ENCODE assay signal across 21 cellular contexts in the genomic region with DNA sequence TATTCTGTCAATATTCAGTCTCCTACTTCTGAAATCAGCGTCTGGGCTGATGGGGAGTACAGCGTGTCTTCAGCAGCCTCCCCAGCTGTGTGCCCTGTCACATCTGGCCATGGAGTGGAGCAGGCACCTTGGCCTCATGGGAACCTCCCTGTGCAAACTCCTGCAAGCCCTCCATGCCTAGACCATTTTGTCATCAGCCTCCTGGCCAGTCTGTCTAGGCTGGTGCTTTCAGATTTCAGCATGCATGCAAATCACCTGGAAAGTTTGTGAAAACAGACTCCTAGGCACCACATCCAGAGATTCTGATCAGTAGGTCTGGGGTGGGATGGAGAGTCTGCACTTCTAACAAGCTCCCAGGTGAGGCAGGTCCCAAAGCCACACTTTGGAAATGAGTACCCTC. TPM values are rescaled to one million over a fixed set of nuclear protein-coding genes. Genes with fewer than 3 reads are reported as not detected.
DNase-seq lines count a peak whose midpoint lies in the region; ATAC-seq, FAIRE-seq and TF ChIP-seq lines count a peak whose summit lies in the region.
"Had no signal": no experiment of that assay in that cellular context is flagged by ENCODE, and none has a peak within 500 bp of the region (broad histone marks: within the 10 kb centered on the region; RNA-seq: fewer than 3 reads in every experiment).

No MANE protein-coding gene starts in this region.

- peaks cover 13% of the 10 kb centered on the region for H3K4me1 Mint-ChIP-seq in activated naive CD8-positive, alpha-beta T cell treated with anti-CD3 and anti-CD28 coated beads, Interleukin-2, amount 50 U/mL, for 24 hours
- H3K4me1 Mint-ChIP-seq in activated naive CD8-positive, alpha-beta T cell treated with anti-CD3 and anti-CD28 coated beads for 36 hours, result peaks cover 10% of the 10 kb centered on the region
- H3K4me1 Mint-ChIP-seq: CD14-positive monocyte had no signal

- H3K4me2 ChIP-seq in K562 (ENCODE audit: insufficient read depth, low read length), result no peak overlapping the region
- no peak overlapping the region for H3K4me2 ChIP-seq in trophoblast cell (ENCODE audit: low read length)
- H3K4me2 ChIP-seq: KMS-11 had no signal

- intact Hi-C loops in K562 (cut with micrococcal nuclease), result loop anchor here (5.0 kb wide), 1 partner anchor 35 kb away; no protein-coding TSS in a partner anchor
- intact Hi-C loops in mucosa of descending colon (cut with DNase I, micrococcal nuclease), result no loop called here

- TF ChIP-seq EP300 in K562 (IDR thresholded peaks at IDR 0.05; ENCODE audit: low read length), result no peak

- H4K91ac ChIP-seq in trophoblast cell (ENCODE audit: low read depth, low read length), result no peak overlapping the region

- no peak overlapping the region for H3K4me3 Mint-ChIP-seq in activated naive CD8-positive, alpha-beta T cell treated with anti-CD3 and anti-CD28 coated beads, Interleukin-2, amount 50 U/mL, for 24 hours
- no peak overlapping the region for H3K4me3 Mint-ChIP-seq in activated naive CD8-positive, alpha-beta T cell treated with anti-CD3 and anti-CD28 coated beads for 36 hours
- H3K4me3 Mint-ChIP-seq: CD14-positive monocyte had no signal

- no peak overlapping the region for H3K9ac ChIP-seq in K562 (ENCODE audit: insufficient read depth in 1 of 2, low read depth in 2 of 2, low read length in 2 of 2)
- H3K9ac ChIP-seq in trophoblast cell (ENCODE audit: low read length), result no peak overlapping the region
- H3K9ac ChIP-seq: KMS-11 had no signal

- TF ChIP-seq RAD21 in K562 (CRISPR knock-in tag; conservative IDR thresholded peaks at IDR 0.05 in 1 of 2, IDR thresholded peaks at IDR 0.05 in 1 of 2), result no peak

- no peaks in the 10 kb centered on the region for H3K79me1 ChIP-seq in trophoblast cell (ENCODE audit: low read length)

- H3K4ac ChIP-seq in trophoblast cell (ENCODE audit: low read depth, low read length), result no peak overlapping the region

- no peak for TF ChIP-seq POLR2A in K562 (conservative IDR thresholded peaks at IDR 0.05)

- H3K4me1 ChIP-seq in K562 (replicated peaks in 1 of 2; ENCODE audit: control insufficient read depth in 2 of 2, insufficient read depth in 2 of 2, low read length in 2 of 2) (peaks cover 3 to 10% of the 10 kb centered on the region in 2 experiments), trophoblast cell (ENCODE audit: control insufficient read depth in 1 of 2, insufficient read depth in 2 of 2, low read length in 2 of 2) (peaks cover 0 to 7% of the 10 kb centered on the region in 2 experiments), mucosa of descending colon (ENCODE audit: low read depth) (no peaks in the 10 kb centered on the region)

- H3K27me3 ChIP-seq in K562 (ENCODE audit: control insufficient read depth in 2 of 2, insufficient read depth in 2 of 2, low read length in 2 of 2) (peaks cover 8 to 20% of the 10 kb centered on the region in 2 experiments), trophoblast cell (ENCODE audit: insufficient read depth, low read length) (no peaks in the 10 kb centered on the region)
- H3K27me3 ChIP-seq: SJSA1 had no signal

- TF ChIP-seq CTCF in K562 (IDR thresholded peaks at IDR 0.05 in 2 of 3, conservative IDR thresholded peaks at IDR 0.05 in 1 of 3; ENCODE audit: insufficient read depth in 2 of 3, low read depth in 1 of 3, low read length in 3 of 3) (no peak), mucosa of descending colon (IDR thresholded peaks at IDR 0.05) (no peak), GM10248 (IDR thresholded peaks at IDR 0.05; ENCODE audit: control extremely low read depth, extremely low read depth, low read depth, missing control alignments) (no peak)

- no peak overlapping the region for H2BK5ac ChIP-seq in trophoblast cell (ENCODE audit: low read depth, low read length, poor library complexity)

- H3K9me3 ChIP-seq in K562 (replicated peaks; ENCODE audit: control insufficient read depth, insufficient read depth, low read depth, low read length), result no peaks in the 10 kb centered on the region
- H3K9me3 ChIP-seq in trophoblast cell (ENCODE audit: insufficient read depth, low read depth, low read length), result no peaks in the 10 kb centered on the region
- H3K9me3 ChIP-seq in mucosa of descending colon, result no peaks in the 10 kb centered on the region
- H3K9me3 ChIP-seq: SJSA1 had no signal

- H4K8ac ChIP-seq in trophoblast cell (ENCODE audit: low read depth, low read length), result no peak overlapping the region

- H3K4me3 ChIP-seq in K562, result no peak overlapping the region
- no peak overlapping the region for H3K4me3 ChIP-seq in trophoblast cell (ENCODE audit: low read depth, low read length)
- H3K4me3 ChIP-seq in mucosa of descending colon, result no peak overlapping the region
- H3K4me3 ChIP-seq: SJSA1 had no signal

- H3K23ac ChIP-seq in trophoblast cell (ENCODE audit: low read length), result no peak overlapping the region

- H3K27me3 Mint-ChIP-seq in activated naive CD8-positive, alpha-beta T cell treated with anti-CD3 and anti-CD28 coated beads, Interleukin-2, amount 50 U/mL, for 24 hours, result no peaks in the 10 kb centered on the region
- H3K27me3 Mint-ChIP-seq in activated naive CD8-positive, alpha-beta T cell treated with anti-CD3 and anti-CD28 coated beads for 36 hours, result peaks cover 6% of the 10 kb centered on the region

- no peak overlapping the region for H4K12ac ChIP-seq in trophoblast cell (ENCODE audit: low read depth, low read length)

- BruUV-seq in K562 (replicated peaks; lab: Mats Ljungman, UMichigan), result no TSS peak

- POLR2A ChIA-PET in K562 (lab: Yijun Ruan, JAX), result interaction anchor here (0.6 to 1.1 kb wide), 3 partner anchors 9 to 26 kb away, joined by 3 to 5 read pairs (median 4); partner anchors contain the start of gene CCSER2
- POLR2A ChIA-PET in GM10248 (lab: Yijun Ruan, JAX), result no interaction called here

- H2AK5ac ChIP-seq in trophoblast cell (ENCODE audit: low read length), result no peak overlapping the region

- H3K9me3 Mint-ChIP-seq in activated naive CD8-positive, alpha-beta T cell treated with anti-CD3 and anti-CD28 coated beads, Interleukin-2, amount 50 U/mL, for 24 hours, result peaks cover 4% of the 10 kb centered on the region
- H3K9me3 Mint-ChIP-seq in activated naive CD8-positive, alpha-beta T cell treated with anti-CD3 and anti-CD28 coated beads for 36 hours, result no peaks in the 10 kb centered on the region

- H3K9me1 ChIP-seq in K562 (ENCODE audit: control insufficient read depth, insufficient read depth, low read length), result no peaks in the 10 kb centered on the region

- H3K27ac ChIP-seq in K562 (ENCODE audit: extremely low read depth, low read depth, low read length) (no peak overlapping the region), trophoblast cell (ENCODE audit: low read depth, low read length) (peak overlapping the region; percentile 14)
- H3K27ac ChIP-seq: KMS-11, SJSA1 had no signal

- H3K36me3 ChIP-seq in K562 (ENCODE audit: control insufficient read depth, insufficient read depth, low read length), result no peaks in the 10 kb centered on the region
- no peaks in the 10 kb centered on the region for H3K36me3 ChIP-seq in trophoblast cell (ENCODE audit: control insufficient read depth in 1 of 2, insufficient read depth in 2 of 2, low read length in 2 of 2)
- H3K36me3 ChIP-seq in mucosa of descending colon (ENCODE audit: low read depth), result no peaks in the 10 kb centered on the region
- H3K36me3 ChIP-seq: SJSA1 had no signal

- CTCF ChIA-PET in K562 (lab: Yijun Ruan, JAX; ENCODE audit: low intra/inter-chr PET ratio), result no interaction called here
- CTCF ChIA-PET in GM10248 (lab: Yijun Ruan, JAX), result interaction anchor here (0.9 to 1.6 kb wide), 5 partner anchors 13 to 235 kb away, joined by 3 to 5 read pairs (median 3); no protein-coding TSS in a partner anchor

- in situ Hi-C loops in K562 (cut with MboI), result no loop called here

- no peak for FAIRE-seq in K562 (lab: Jason Lieb, UNC)
- FAIRE-seq: GM19239, HepG2 had no signal

- H2BK12ac ChIP-seq in trophoblast cell (ENCODE audit: low read length), result no peak overlapping the region

- H3K36me3 Mint-ChIP-seq in activated naive CD8-positive, alpha-beta T cell treated with anti-CD3 and anti-CD28 coated beads, Interleukin-2, amount 50 U/mL, for 24 hours (ENCODE audit: low read depth), result no peaks in the 10 kb centered on the region
- no peaks in the 10 kb centered on the region for H3K36me3 Mint-ChIP-seq in activated naive CD8-positive, alpha-beta T cell treated with anti-CD3 and anti-CD28 coated beads for 36 hours
- H3K36me3 Mint-ChIP-seq: CD14-positive monocyte had no signal

- ATAC-seq in activated naive CD8-positive, alpha-beta T cell treated with anti-CD3 and anti-CD28 coated beads, Interleukin-2, amount 50 U/mL, for 24 hours, result peak; percentile 31
- peak; percentile 63 for ATAC-seq in K562
- ATAC-seq in mucosa of descending colon, result no peak
- ATAC-seq: HepG2, Right ventricle myocardium inferior had no signal

- DNase-seq in activated naive CD8-positive, alpha-beta T cell treated with anti-CD3 and anti-CD28 coated beads, Interleukin-2, amount 50 U/mL, for 24 hours, result no peak
- DNase-seq in activated naive CD8-positive, alpha-beta T cell treated with anti-CD3 and anti-CD28 coated beads for 36 hours, result no peak
- DNase-seq in K562 (ENCODE audit: extremely low read depth in 1 of 4, low spot score in 3 of 4), result no peak
- peak; percentile 58 to 62 for DNase-seq in trophoblast cell
- DNase-seq in C1 segment of cervical spinal cord (lab: John Stamatoyannopoulos, UW), result no peak
- no peak for DNase-seq in mucosa of descending colon
- no peak for DNase-seq in GM10248 (ENCODE audit: extremely low spot score)
- DNase-seq: GDM1, NCI-H1105, NCI-H1694, NCI-H2081, NCI-H2171 treated with DMSO at 0.1 percent for 48 hours, OCI-M1 had no signal

- no peak overlapping the region for H3K27ac Mint-ChIP-seq in activated naive CD8-positive, alpha-beta T cell treated with anti-CD3 and anti-CD28 coated beads, Interleukin-2, amount 50 U/mL, for 24 hours
- H3K27ac Mint-ChIP-seq in activated naive CD8-positive, alpha-beta T cell treated with anti-CD3 and anti-CD28 coated beads for 36 hours, result no peak overlapping the region
- H3K27ac Mint-ChIP-seq: CD14-positive monocyte had no signal

- H3K14ac ChIP-seq in trophoblast cell (ENCODE audit: low read length), result no peak overlapping the region

- 0% methylated on average over 2 of the region's 2 CpGs for WGBS in K562 (ENCODE audit: insufficient coverage, low coverage, missing lambda C conversion rate)
- WGBS in trophoblast cell (ENCODE audit: extremely low coverage, insufficient coverage, insufficient read length), result no CpG with 5 or more reads among the region's 2 CpGs

- H2BK120ac ChIP-seq in trophoblast cell (ENCODE audit: insufficient read depth, low read length, poor library complexity), result no peak overlapping the region

- no peaks in the 10 kb centered on the region for H3K79me2 ChIP-seq in K562 (ENCODE audit: control insufficient read depth, insufficient read depth, low read length)
- no peaks in the 10 kb centered on the region for H3K79me2 ChIP-seq in trophoblast cell (ENCODE audit: control insufficient read depth, insufficient read depth, low read length, poor library complexity)

- H3K18ac ChIP-seq in trophoblast cell (ENCODE audit: low read length), result no peak overlapping the region

- no peak overlapping the region for H2AFZ ChIP-seq in K562 (ENCODE audit: low read depth, low read length)
- H2AFZ ChIP-seq in trophoblast cell (ENCODE audit: insufficient read depth, low read length, poor library complexity), result no peak overlapping the region

- no peaks in the 10 kb centered on the region; the same call in 1 of the 2 replicates for H4K20me1 ChIP-seq in K562 (replicated peaks; ENCODE audit: control insufficient read depth, insufficient read depth, low read length)

RNA-seq across cellular contexts. Expression of gene CCSER2, which starts 26.2 kb away (rescaled TPM):
- 10 to 100 TPM; 42.4 to 43.8 TPM for total RNA-seq in activated naive CD8-positive, alpha-beta T cell treated with anti-CD3 and anti-CD28 coated beads for 36 hours
- 14.7 and 55.1 TPM in 2 replicates for total RNA-seq in K562 (2011; cell fraction: chromatin; rRNA removed; ENCODE audit: low replicate concordance)
- 6.0 and 8.9 TPM in 2 replicates for total RNA-seq in K562 (2011; cell fraction: nucleolus; rRNA removed)
- 11.3 and 12.2 TPM in 2 replicates for total RNA-seq in K562 (2011; cell fraction: nucleoplasm; rRNA removed)
- total RNA-seq in K562 (2014; rRNA removed) (5.6 and 6.7 TPM in 2 replicates), K562 (2014; rRNA removed; fragmentation: Illumina TruSeq; extraction: Trizol) (12.0 and 13.9 TPM in 2 replicates), K562 (2015; rRNA removed; fragmentation: Illumina TruSeq; extraction: Trizol) (11.6 and 13.1 TPM in 2 replicates), K562 (2021) (14.1 and 15.1 TPM in 2 replicates), mucosa of descending colon (100 to 1,000 TPM in 1 of 3 donors, 10 to 100 TPM in 2; 30.2 to 118 (median 48.3) TPM)
- polyA plus RNA-seq in K562 (2011; rRNA removed) (14.8 and 16.7 TPM in 2 replicates), K562 (2014; fragmentation: Illumina TruSeq; extraction: Trizol) (7.0 and 9.7 TPM in 2 replicates), K562 (2014; fragmentation: Nextera tagmentation; extraction: Ambion mirVana) (1 to 10 TPM; 2.7 to 2.9 TPM), K562 (2014; rRNA removed) (3.1 and 4.0 TPM in 2 replicates)
- polyA plus RNA-seq in K562 (2011; cell fraction: cytosol; rRNA removed), result 3.2 and 6.6 TPM in 2 replicates
- polyA plus RNA-seq in K562 (2011; cell fraction: nucleus; rRNA removed), result 4.8 and 9.8 TPM in 2 replicates
- polyA plus RNA-seq in K562 (2012), result 5.9 and 7.7 TPM in 2 replicates
- 31.4 and 46.2 TPM in 2 replicates for polyA minus RNA-seq in K562 (2011; rRNA and poly(A)+ RNA removed)
- polyA minus RNA-seq in K562 (2011; cell fraction: cytosol; rRNA and poly(A)+ RNA removed), result 10.7 and 26.6 TPM in 2 replicates
- polyA minus RNA-seq in K562 (2011; cell fraction: nucleus; rRNA and poly(A)+ RNA removed), result 18.3 and 50.9 TPM in 2 replicates
- polyA plus RNA-seq in trophoblast cell (2013), result 148 and 154 TPM in 2 replicates

RNA-seq across cellular contexts. Expression of gene RGR, which starts 57.4 kb away (rescaled TPM):
- total RNA-seq in activated naive CD8-positive, alpha-beta T cell treated with anti-CD3 and anti-CD28 coated beads for 36 hours, result not detected
- not detected in 2 replicates for total RNA-seq in K562 (2011; cell fraction: chromatin; rRNA removed; ENCODE audit: low replicate concordance)
- total RNA-seq in K562 (2011; cell fraction: nucleolus; rRNA removed), result not detected in 2 replicates
- not detected in 2 replicates for total RNA-seq in K562 (2011; cell fraction: nucleoplasm; rRNA removed)
- total RNA-seq in K562 (2014; rRNA removed), result not detected in 2 replicates
- total RNA-seq in K562 (2014; rRNA removed; fragmentation: Illumina TruSeq; extraction: Trizol), result not detected in 2 replicates
- total RNA-seq in K562 (2015; rRNA removed; fragmentation: Illumina TruSeq; extraction: Trizol), result not detected in 2 replicates
- not detected in 2 replicates for total RNA-seq in K562 (2021)
- not detected in 2 replicates for polyA plus RNA-seq in K562 (2011; rRNA removed)
- polyA plus RNA-seq in K562 (2011; cell fraction: cytosol; rRNA removed), result not detected in 2 replicates
- polyA plus RNA-seq in K562 (2011; cell fraction: nucleus; rRNA removed), result not detected in 2 replicates
- polyA plus RNA-seq in K562 (2012), result not detected in 2 replicates
- polyA plus RNA-seq in K562 (2014; fragmentation: Illumina TruSeq; extraction: Trizol), result not detected in 2 replicates
- polyA plus RNA-seq in K562 (2014; fragmentation: Nextera tagmentation; extraction: Ambion mirVana), result not detected
- not detected in 2 replicates for polyA plus RNA-seq in K562 (2014; rRNA removed)
- not detected in 2 replicates for polyA minus RNA-seq in K562 (2011; rRNA and poly(A)+ RNA removed)
- not detected in 2 replicates for polyA minus RNA-seq in K562 (2011; cell fraction: cytosol; rRNA and poly(A)+ RNA removed)
- not detected in 2 replicates for polyA minus RNA-seq in K562 (2011; cell fraction: nucleus; rRNA and poly(A)+ RNA removed)
- not detected in 2 replicates for polyA plus RNA-seq in trophoblast cell (2013)
- not detected for total RNA-seq in mucosa of descending colon
- total RNA-seq: A172, H7, SJSA1 had no signal
- polyA plus RNA-seq: CD14-positive monocyte had no signal

Comparison
In these comparisons a context has a peak if more than half of its experiments do, and no peak if none do; other contexts are left out.
1. DNase-seq: peak in trophoblast cell (2 of 2); none in activated naive CD8-positive, alpha-beta T cell treated with anti-CD3 and anti-CD28 coated beads, Interleukin-2, amount 50 U/mL, for 24 hours (single experiment), activated naive CD8-positive, alpha-beta T cell treated with anti-CD3 and anti-CD28 coated beads for 36 hours (single experiment), K562 (0 of 4), C1 segment of cervical spinal cord (0 of 14), mucosa of descending colon (0 of 3) and GM10248 (single experiment).